1 cellular context compared by ENCODE assay signal in genomic region chr19:14575428-14575980, GRCh38.
TF ChIP-seq lines count a peak whose summit lies in the region.

No MANE protein-coding gene starts in this region.

TF ChIP-seq in HepG2, 621 proteins besides CTCF, POLR2A, EP300 and RAD21:
- TF ChIP-seq TFAP4 (IDR thresholded peaks at IDR 0.05; ENCODE audit: borderline replicate concordance, low read depth) (no peak), ZKSCAN8 (CRISPR knock-in tag; IDR thresholded peaks at IDR 0.05; ENCODE audit: borderline replicate concordance) (peak; percentile 88)
